9 cellular contexts compared by ENCODE assay signal in the genomic region with DNA sequence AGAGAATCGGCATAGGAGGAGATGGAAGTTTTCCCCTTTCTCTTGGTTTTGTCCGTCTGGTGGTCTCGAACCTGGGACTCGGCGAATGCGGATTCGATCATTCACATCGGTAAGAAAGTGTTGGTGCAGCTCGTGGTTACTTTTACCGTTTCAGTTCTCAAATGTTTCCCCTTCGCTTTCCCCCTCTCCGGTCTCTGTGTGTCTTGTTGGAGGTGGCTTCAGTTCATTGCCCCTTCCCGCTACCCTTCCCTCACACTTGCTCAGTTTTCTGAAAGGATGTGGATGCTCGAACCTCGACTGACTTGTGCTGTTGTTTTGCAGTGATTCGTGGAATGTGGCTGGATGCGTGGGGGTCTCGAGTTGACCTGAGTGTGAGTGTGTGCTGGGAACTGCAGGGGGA.
DNase-seq lines count a peak whose midpoint lies in the region; ATAC-seq lines count a peak whose summit lies in the region.
"Had no signal": no experiment of that assay in that cellular context is flagged by ENCODE, and none has a peak within 500 bp of the region (broad histone marks: within the 10 kb centered on the region; RNA-seq: fewer than 3 reads in every experiment).

No MANE protein-coding gene starts in this region.

- peaks cover 0 to 7% of the 10 kb centered on the region in 2 donors for H3K9me3 Mint-ChIP-seq in stimulated activated naive CD8-positive, alpha-beta T cell treated with anti-CD3 and anti-CD28 coated beads, Interleukin-15, amount 100 ng/mL, for 72 hours

- H3K27ac ChIP-seq in angular gyrus (ENCODE audit: low read depth, low read length), result peak overlapping the region; percentile 92

- peaks cover 41% of the 10 kb centered on the region for H3K27me3 Mint-ChIP-seq in stimulated activated naive CD8-positive, alpha-beta T cell treated with anti-CD3 and anti-CD28 coated beads, Interleukin-15, amount 100 ng/mL, for 72 hours

- no peak overlapping the region for H3K4me3 Mint-ChIP-seq in stimulated activated naive CD8-positive, alpha-beta T cell treated with anti-CD3 and anti-CD28 coated beads, Interleukin-15, amount 100 ng/mL, for 72 hours

- no peak overlapping the region for H3K27ac Mint-ChIP-seq in stimulated activated naive CD8-positive, alpha-beta T cell treated with anti-CD3 and anti-CD28 coated beads, Interleukin-15, amount 100 ng/mL, for 72 hours
- H3K27ac Mint-ChIP-seq: activated naive CD4-positive, alpha-beta T cell treated with anti-CD3 and anti-CD28 coated beads, Interleukin-2, amount 50 U/mL, for 72 hours had no signal

- H3K4me1 Mint-ChIP-seq in stimulated activated naive CD8-positive, alpha-beta T cell treated with anti-CD3 and anti-CD28 coated beads, Interleukin-15, amount 100 ng/mL, for 72 hours, result peaks cover 10% of the 10 kb centered on the region

- no peak for ATAC-seq in stimulated activated naive CD8-positive, alpha-beta T cell treated with anti-CD3 and anti-CD28 coated beads, Interleukin-15, amount 100 ng/mL, for 72 hours
- ATAC-seq in GM19324 (IDR thresholded peaks at IDR 0.05; ENCODE audit: low FRiP score, unreplicated experiment), result no peak
- ATAC-seq: activated naive CD4-positive, alpha-beta T cell treated with anti-CD3 and anti-CD28 coated beads, Interleukin-2, amount 50 U/mL, for 72 hours had no signal

- DNase-seq in NCI-H510A treated with DMSO at 0.1 percent for 48 hours (lab: John Stamatoyannopoulos, UW) (peak; percentile 1), NCI-H510A (lab: John Stamatoyannopoulos, UW) (no peak), iPS-NIHi11 (ENCODE audit: low spot score) (peak; percentile 31), superior temporal gyrus (ENCODE audit: extremely low spot score) (peak; percentile 58), NOMO-1 treated with dmso at 0.1 percent for 144 hours (lab: John Stamatoyannopoulos, UW; ENCODE audit: unreplicated experiment) (no peak)
- DNase-seq in stimulated activated naive CD8-positive, alpha-beta T cell treated with anti-CD3 and anti-CD28 coated beads, Interleukin-15, amount 100 ng/mL, for 72 hours, result no peak

Comparison
In these comparisons a context has a peak if more than half of its experiments do, and no peak if none do; other contexts are left out.
1. DNase-seq: peak in NCI-H510A treated with DMSO at 0.1 percent for 48 hours (single experiment), iPS-NIHi11 (single experiment) and superior temporal gyrus (single experiment); none in NCI-H510A (single experiment), stimulated activated naive CD8-positive, alpha-beta T cell treated with anti-CD3 and anti-CD28 coated beads, Interleukin-15, amount 100 ng/mL, for 72 hours (0 of 2) and NOMO-1 treated with dmso at 0.1 percent for 144 hours (single experiment).